ENCODE assay signal across 1 cellular context in the genomic region with DNA sequence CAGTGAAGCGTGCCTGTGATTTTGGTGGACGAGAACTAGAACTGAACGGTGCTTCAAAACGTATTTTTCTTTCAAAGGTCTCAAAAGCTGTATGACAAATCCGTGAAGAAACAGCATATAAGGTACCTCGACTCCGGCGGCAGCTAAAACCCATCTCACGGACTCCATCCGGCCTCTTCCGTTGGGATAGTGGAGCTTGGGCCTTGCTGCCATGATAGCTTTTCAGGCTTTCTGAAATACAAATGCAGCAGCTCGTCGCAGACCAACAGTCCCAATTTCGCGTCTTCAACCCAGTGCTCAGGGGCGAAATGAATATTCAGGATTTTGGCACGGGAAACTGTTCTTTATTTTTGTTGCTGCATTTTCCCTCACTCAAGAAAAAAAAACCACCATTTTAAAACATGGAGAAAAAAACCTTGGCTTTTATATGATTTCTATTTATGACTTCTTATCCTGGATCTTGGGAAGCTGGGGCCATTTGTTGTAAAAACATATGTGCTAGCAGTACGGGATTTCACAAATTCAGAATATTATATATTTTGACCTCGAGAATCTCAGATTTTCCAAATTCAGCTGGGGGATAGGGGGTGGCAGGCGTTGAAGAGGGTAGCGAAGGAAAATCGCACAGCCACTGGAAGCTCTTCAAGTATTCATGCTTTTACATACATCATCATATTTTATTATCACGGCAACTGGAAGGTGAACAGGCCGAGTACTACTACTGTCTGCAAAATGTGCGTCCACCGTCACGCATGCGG.
A peak's percentile ranks its signal among the peaks of the same experiment; 100 is the strongest.
TF ChIP-seq lines count a peak whose summit lies in the region.

No MANE protein-coding gene starts in this region.

TF ChIP-seq in HepG2, 621 proteins besides CTCF, POLR2A, EP300 and RAD21 (continued from another document and continues in another):
- TF ChIP-seq, protein P1, sequence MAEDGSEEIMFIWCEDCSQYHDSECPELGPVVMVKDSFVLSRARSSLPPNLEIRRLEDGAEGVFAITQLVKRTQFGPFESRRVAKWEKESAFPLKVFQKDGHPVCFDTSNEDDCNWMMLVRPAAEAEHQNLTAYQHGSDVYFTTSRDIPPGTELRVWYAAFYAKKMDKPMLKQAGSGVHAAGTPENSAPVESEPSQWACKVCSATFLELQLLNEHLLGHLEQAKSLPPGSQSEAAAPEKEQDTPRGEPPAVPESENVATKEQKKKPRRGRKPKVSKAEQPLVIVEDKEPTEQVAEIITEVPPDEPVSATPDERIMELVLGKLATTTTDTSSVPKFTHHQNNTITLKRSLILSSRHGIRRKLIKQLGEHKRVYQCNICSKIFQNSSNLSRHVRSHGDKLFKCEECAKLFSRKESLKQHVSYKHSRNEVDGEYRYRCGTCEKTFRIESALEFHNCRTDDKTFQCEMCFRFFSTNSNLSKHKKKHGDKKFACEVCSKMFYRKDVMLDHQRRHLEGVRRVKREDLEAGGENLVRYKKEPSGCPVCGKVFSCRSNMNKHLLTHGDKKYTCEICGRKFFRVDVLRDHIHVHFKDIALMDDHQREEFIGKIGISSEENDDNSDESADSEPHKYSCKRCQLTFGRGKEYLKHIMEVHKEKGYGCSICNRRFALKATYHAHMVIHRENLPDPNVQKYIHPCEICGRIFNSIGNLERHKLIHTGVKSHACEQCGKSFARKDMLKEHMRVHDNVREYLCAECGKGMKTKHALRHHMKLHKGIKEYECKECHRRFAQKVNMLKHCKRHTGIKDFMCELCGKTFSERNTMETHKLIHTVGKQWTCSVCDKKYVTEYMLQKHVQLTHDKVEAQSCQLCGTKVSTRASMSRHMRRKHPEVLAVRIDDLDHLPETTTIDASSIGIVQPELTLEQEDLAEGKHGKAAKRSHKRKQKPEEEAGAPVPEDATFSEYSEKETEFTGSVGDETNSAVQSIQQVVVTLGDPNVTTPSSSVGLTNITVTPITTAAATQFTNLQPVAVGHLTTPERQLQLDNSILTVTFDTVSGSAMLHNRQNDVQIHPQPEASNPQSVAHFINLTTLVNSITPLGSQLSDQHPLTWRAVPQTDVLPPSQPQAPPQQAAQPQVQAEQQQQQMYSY (CRISPR knock-in tag; IDR thresholded peaks at IDR 0.05) = no peak
- TF ChIP-seq ZNF562 (CRISPR knock-in tag; IDR thresholded peaks at IDR 0.05; ENCODE audit: borderline replicate concordance) (no peak), ZNF879 (CRISPR knock-in tag; IDR thresholded peaks at IDR 0.05) (no peak), ARNT2 (CRISPR knock-in tag; IDR thresholded peaks at IDR 0.05; ENCODE audit: low read depth) (no peak), KMT2A (CRISPR knock-in tag; IDR thresholded peaks at IDR 0.05) (0 out of 2 replicates have a peak, but pooled peaks have one; percentile 37), FLYWCH1 (CRISPR knock-in tag; IDR thresholded peaks at IDR 0.05) (no peak), FOXC1 (CRISPR knock-in tag; IDR thresholded peaks at IDR 0.05; ENCODE audit: borderline replicate concordance) (no peak), SIN3B (IDR thresholded peaks at IDR 0.05; ENCODE audit: low read length) (no peak), FOSL1 (CRISPR knock-in tag; IDR thresholded peaks at IDR 0.05; ENCODE audit: borderline replicate concordance) (no peak), KDM2A (CRISPR knock-in tag; IDR thresholded peaks at IDR 0.05; ENCODE audit: borderline replicate concordance, low read depth) (no peak), TBP (CRISPR knock-in tag; IDR thresholded peaks at IDR 0.05) (no peak), ZNF546 (CRISPR knock-in tag; conservative IDR thresholded peaks at IDR 0.05) (no peak), THAP7 (CRISPR knock-in tag; IDR thresholded peaks at IDR 0.05) (no peak), ZNF235 (CRISPR knock-in tag; IDR thresholded peaks at IDR 0.05; ENCODE audit: borderline replicate concordance) (no peak), PITX1 (CRISPR knock-in tag; IDR thresholded peaks at IDR 0.05) (no peak), JUND (CRISPR knock-in tag; IDR thresholded peaks at IDR 0.05) (no peak), TEAD2 (CRISPR knock-in tag; IDR thresholded peaks at IDR 0.05) (no peak), CREB1 (IDR thresholded peaks at IDR 0.05) (0 out of 2 replicates have a peak, but pooled peaks have one; percentile 4), CREB1 (CRISPR knock-in tag; IDR thresholded peaks at IDR 0.05) (no peak), ARID4A (CRISPR knock-in tag; IDR thresholded peaks at IDR 0.05; ENCODE audit: borderline replicate concordance) (no peak; the same call in 1 of the 2 replicates), MAFF (IDR thresholded peaks at IDR 0.05; ENCODE audit: low read depth, low read length) (0 out of 2 replicates have a peak, but pooled peaks have one; percentile 35), ZNF563 (CRISPR knock-in tag; IDR thresholded peaks at IDR 0.05) (no peak), ESRRA (CRISPR knock-in tag; IDR thresholded peaks at IDR 0.05; ENCODE audit: low read depth) (no peak)
- TF ChIP-seq, protein P2, sequence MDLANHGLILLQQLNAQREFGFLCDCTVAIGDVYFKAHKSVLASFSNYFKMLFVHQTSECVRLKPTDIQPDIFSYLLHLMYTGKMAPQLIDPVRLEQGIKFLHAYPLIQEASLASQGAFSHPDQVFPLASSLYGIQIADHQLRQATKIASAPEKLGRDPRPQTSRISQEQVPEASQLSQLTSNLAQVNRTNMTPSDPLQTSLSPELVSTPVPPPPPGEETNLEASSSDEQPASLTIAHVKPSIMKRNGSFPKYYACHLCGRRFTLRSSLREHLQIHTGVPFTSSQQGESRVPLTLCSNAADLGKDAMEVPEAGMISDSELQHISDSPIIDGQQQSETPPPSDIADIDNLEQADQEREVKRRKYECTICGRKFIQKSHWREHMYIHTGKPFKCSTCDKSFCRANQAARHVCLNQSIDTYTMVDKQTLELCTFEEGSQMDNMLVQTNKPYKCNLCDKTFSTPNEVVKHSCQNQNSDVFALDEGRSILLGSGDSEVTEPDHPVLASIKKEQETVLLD (CRISPR knock-in tag; IDR thresholded peaks at IDR 0.05; ENCODE audit: low read depth) = no peak
- TF ChIP-seq, protein P3, sequence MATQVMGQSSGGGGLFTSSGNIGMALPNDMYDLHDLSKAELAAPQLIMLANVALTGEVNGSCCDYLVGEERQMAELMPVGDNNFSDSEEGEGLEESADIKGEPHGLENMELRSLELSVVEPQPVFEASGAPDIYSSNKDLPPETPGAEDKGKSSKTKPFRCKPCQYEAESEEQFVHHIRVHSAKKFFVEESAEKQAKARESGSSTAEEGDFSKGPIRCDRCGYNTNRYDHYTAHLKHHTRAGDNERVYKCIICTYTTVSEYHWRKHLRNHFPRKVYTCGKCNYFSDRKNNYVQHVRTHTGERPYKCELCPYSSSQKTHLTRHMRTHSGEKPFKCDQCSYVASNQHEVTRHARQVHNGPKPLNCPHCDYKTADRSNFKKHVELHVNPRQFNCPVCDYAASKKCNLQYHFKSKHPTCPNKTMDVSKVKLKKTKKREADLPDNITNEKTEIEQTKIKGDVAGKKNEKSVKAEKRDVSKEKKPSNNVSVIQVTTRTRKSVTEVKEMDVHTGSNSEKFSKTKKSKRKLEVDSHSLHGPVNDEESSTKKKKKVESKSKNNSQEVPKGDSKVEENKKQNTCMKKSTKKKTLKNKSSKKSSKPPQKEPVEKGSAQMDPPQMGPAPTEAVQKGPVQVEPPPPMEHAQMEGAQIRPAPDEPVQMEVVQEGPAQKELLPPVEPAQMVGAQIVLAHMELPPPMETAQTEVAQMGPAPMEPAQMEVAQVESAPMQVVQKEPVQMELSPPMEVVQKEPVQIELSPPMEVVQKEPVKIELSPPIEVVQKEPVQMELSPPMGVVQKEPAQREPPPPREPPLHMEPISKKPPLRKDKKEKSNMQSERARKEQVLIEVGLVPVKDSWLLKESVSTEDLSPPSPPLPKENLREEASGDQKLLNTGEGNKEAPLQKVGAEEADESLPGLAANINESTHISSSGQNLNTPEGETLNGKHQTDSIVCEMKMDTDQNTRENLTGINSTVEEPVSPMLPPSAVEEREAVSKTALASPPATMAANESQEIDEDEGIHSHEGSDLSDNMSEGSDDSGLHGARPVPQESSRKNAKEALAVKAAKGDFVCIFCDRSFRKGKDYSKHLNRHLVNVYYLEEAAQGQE (IDR thresholded peaks at IDR 0.05; ENCODE audit: borderline replicate concordance in 1 of 2, low read depth in 1 of 2, low read length in 2 of 2) = no peak
- TF ChIP-seq, protein P4, sequence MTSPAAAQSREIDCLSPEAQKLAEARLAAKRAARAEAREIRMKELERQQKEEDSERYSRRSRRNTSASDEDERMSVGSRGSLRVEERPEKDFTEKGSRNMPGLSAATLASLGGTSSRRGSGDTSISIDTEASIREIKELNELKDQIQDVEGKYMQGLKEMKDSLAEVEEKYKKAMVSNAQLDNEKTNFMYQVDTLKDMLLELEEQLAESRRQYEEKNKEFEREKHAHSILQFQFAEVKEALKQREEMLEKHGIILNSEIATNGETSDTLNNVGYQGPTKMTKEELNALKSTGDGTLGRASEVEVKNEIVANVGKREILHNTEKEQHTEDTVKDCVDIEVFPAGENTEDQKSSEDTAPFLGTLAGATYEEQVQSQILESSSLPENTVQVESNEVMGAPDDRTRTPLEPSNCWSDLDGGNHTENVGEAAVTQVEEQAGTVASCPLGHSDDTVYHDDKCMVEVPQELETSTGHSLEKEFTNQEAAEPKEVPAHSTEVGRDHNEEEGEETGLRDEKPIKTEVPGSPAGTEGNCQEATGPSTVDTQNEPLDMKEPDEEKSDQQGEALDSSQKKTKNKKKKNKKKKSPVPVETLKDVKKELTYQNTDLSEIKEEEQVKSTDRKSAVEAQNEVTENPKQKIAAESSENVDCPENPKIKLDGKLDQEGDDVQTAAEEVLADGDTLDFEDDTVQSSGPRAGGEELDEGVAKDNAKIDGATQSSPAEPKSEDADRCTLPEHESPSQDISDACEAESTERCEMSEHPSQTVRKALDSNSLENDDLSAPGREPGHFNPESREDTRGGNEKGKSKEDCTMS (CRISPR knock-in tag; conservative IDR thresholded peaks at IDR 0.05) = no peak
- TF ChIP-seq, protein P5, sequence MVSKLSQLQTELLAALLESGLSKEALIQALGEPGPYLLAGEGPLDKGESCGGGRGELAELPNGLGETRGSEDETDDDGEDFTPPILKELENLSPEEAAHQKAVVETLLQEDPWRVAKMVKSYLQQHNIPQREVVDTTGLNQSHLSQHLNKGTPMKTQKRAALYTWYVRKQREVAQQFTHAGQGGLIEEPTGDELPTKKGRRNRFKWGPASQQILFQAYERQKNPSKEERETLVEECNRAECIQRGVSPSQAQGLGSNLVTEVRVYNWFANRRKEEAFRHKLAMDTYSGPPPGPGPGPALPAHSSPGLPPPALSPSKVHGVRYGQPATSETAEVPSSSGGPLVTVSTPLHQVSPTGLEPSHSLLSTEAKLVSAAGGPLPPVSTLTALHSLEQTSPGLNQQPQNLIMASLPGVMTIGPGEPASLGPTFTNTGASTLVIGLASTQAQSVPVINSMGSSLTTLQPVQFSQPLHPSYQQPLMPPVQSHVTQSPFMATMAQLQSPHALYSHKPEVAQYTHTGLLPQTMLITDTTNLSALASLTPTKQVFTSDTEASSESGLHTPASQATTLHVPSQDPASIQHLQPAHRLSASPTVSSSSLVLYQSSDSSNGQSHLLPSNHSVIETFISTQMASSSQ (IDR thresholded peaks at IDR 0.05; ENCODE audit: low read depth) = no peak
- TF ChIP-seq, protein P5 (CRISPR knock-in tag; IDR thresholded peaks at IDR 0.05; ENCODE audit: borderline replicate concordance) = no peak
